Comparison of ENCODE assay signal across 8 cellular contexts in the genomic region with DNA sequence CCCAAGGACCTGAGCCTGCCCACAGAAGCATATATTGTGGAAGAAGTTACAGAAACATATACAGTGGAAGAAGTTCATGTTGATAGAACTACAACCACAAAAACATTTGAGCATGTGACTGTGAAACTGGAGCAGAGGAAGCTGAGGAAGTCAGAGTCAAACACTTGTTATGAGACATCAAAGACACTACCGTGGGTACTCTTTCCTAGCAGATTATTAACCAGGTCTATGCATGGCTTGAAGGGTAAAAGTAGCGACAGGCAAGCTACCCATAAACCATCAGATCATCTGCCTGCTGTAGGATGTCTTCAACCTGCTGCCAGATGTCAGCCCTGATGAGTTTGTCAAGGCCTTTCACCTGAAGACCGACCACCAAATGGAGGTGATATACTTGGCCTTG. TPM values are rescaled to one million over a fixed set of nuclear protein-coding genes. Genes with fewer than 3 reads are reported as not detected.
DNase-seq lines count a peak whose midpoint lies in the region; ATAC-seq and FAIRE-seq lines count a peak whose summit lies in the region.
"Had no signal": no experiment of that assay in that cellular context is flagged by ENCODE, and none has a peak within 500 bp of the region (broad histone marks: within the 10 kb centered on the region; RNA-seq: fewer than 3 reads in every experiment).

No MANE protein-coding gene starts in this region.

- intact Hi-C loops in left colon (cut with DNase I, micrococcal nuclease), result no loop called here

- peak; percentile 59 for DNase-seq in Jurkat, Clone E6-1 (ENCODE audit: low read depth, low spot score)
- no peak for DNase-seq in left colon
- no peak for DNase-seq in NCI-H1694 (lab: John Stamatoyannopoulos, UW)
- no peak for DNase-seq in urothelium cell line (ENCODE audit: low spot score)
- DNase-seq: NCI-H1092 treated with DMSO at 0.1 percent for 48 hours had no signal

- FAIRE-seq in urothelium cell line (lab: Jason Lieb, UNC), result no peak

- ATAC-seq in GM19025 (IDR thresholded peaks at IDR 0.05; ENCODE audit: low read depth, unreplicated experiment) (peak; percentile 96), HG02571 (IDR thresholded peaks at IDR 0.05; ENCODE audit: unreplicated experiment) (peak; percentile 68), left colon (peak; percentile 36), esophagus mucosa (no peak)

- no peak overlapping the region for H3K4me3 ChIP-seq in Jurkat, Clone E6-1 (ENCODE audit: low read length)

RNA-seq across cellular contexts. Expression of a gene that starts 35.8 kb away (rescaled TPM):
- 76.1 TPM for polyA plus RNA-seq in Jurkat, Clone E6-1 (2012; ENCODE audit: insufficient read depth, insufficient read length)
- total RNA-seq in left colon (100 to 1,000 TPM; 134 to 170 TPM), esophagus mucosa (52.8 TPM)
